ENCODE assay signal across 10 cellular contexts in genomic region chr9:84670106-84670800, GRCh38. TPM values are rescaled to one million over a fixed set of nuclear protein-coding genes. Genes with fewer than 3 reads are reported as not detected.
DNase-seq lines count a peak whose midpoint lies in the region; ATAC-seq, FAIRE-seq and TF ChIP-seq lines count a peak whose summit lies in the region.
"Had no signal": no experiment of that assay in that cellular context is flagged by ENCODE, and none has a peak within 500 bp of the region (broad histone marks: within the 10 kb centered on the region; RNA-seq: fewer than 3 reads in every experiment).

No MANE protein-coding gene starts in this region.

- H3K27ac Mint-ChIP-seq in glutamatergic neuron (ENCODE audit: unreplicated experiment): no peak overlapping the region
- H3K27ac Mint-ChIP-seq: activated naive CD4-positive, alpha-beta T cell treated with anti-CD3 and anti-CD28 coated beads, Interleukin-2, amount 10 ng/mL, durations not matched to agents 7 days and 5 days had no signal

- CTCF ChIA-PET in RWPE1 (lab: Yijun Ruan, JAX): interaction anchor here (0.6 to 0.7 kb wide), 3 partner anchors 310 to 860 kb away, joined by 3 to 5 read pairs (median 3); no protein-coding TSS in a partner anchor
- CTCF ChIA-PET in A673 (lab: Charles Lee): no interaction called here

- H3K27me3 ChIP-seq in pancreas: peaks cover 0 to 9% (median 4%) of the 10 kb centered on the region in 4 donors
- peaks cover 91% of the 10 kb centered on the region for H3K27me3 ChIP-seq in A673 (replicated peaks; ENCODE audit: insufficient read depth, low read depth, low read length, poor library complexity)

- intact Hi-C loops in pancreas (cut with DNase I) (no loop called here), A673 (cut with micrococcal nuclease; ENCODE audit: unreplicated experiment) (no loop called here)

- no peaks in the 10 kb centered on the region for H3K36me3 Mint-ChIP-seq in glutamatergic neuron (ENCODE audit: unreplicated experiment)
- H3K36me3 Mint-ChIP-seq: activated naive CD4-positive, alpha-beta T cell treated with anti-CD3 and anti-CD28 coated beads, Interleukin-2, amount 10 ng/mL, durations not matched to agents 7 days and 5 days had no signal

- TF ChIP-seq CTCF in glutamatergic neuron (IDR thresholded peaks at IDR 0.05; ENCODE audit: partially characterized antibody, unreplicated experiment): peak; percentile 5
- no peak for TF ChIP-seq CTCF in pancreas (IDR thresholded peaks at IDR 0.05)
- no peak for TF ChIP-seq CTCF in RWPE1 (conservative IDR thresholded peaks at IDR 0.05; ENCODE audit: low read depth)
- no peak for TF ChIP-seq CTCF in A673 (conservative IDR thresholded peaks at IDR 0.05; ENCODE audit: low read depth, low read length)

- H3K4me3 ChIP-seq in pancreas: peak overlapping the region; percentile 20 to 42 (median 37)
- H3K4me3 ChIP-seq in A673 (ENCODE audit: low read depth, low read length, poor library complexity, severe bottlenecking): no peak overlapping the region

- peak overlapping the region in 3 of 4 donors; percentile 56 to 71 (median 67) for H3K27ac ChIP-seq in pancreas
- no peak overlapping the region for H3K27ac ChIP-seq in RWPE1
- H3K27ac ChIP-seq in A673 (ENCODE audit: low read depth, low read length, poor library complexity, severe bottlenecking): no peak overlapping the region

- H3K4me1 ChIP-seq in pancreas (peaks cover 0 to 3% (median 0%) of the 10 kb centered on the region in 3 donors), A673 (ENCODE audit: insufficient read depth, low read length, poor library complexity, severe bottlenecking) (peaks cover 5% of the 10 kb centered on the region)

- peaks cover 5% of the 10 kb centered on the region for H3K9me3 Mint-ChIP-seq in glutamatergic neuron (ENCODE audit: unreplicated experiment)
- H3K9me3 Mint-ChIP-seq: activated naive CD4-positive, alpha-beta T cell treated with anti-CD3 and anti-CD28 coated beads, Interleukin-2, amount 10 ng/mL, durations not matched to agents 7 days and 5 days had no signal

- H3K27me3 Mint-ChIP-seq in glutamatergic neuron (ENCODE audit: unreplicated experiment): peaks cover 7% of the 10 kb centered on the region

- BruUV-seq in A673 (replicated peaks; lab: Mats Ljungman, UMichigan): no TSS peak

- no peak for FAIRE-seq in pancreas (lab: Jason Lieb, UNC)

- DNase-seq in EH (ENCODE audit: low read depth) (peak; percentile 7), NCI-H69 (lab: John Stamatoyannopoulos, UW) (peak; percentile 43), glutamatergic neuron (peak; percentile 46), pancreas (peak in 4 of 6 donors; percentile 21 to 68 (median 45)), RWPE1 (ENCODE audit: low spot score) (no peak), NCI-H2107 (lab: John Stamatoyannopoulos, UW) (no peak), A673 (ENCODE audit: low spot score) (no peak)
- DNase-seq: activated naive CD4-positive, alpha-beta T cell treated with anti-CD3 and anti-CD28 coated beads, Interleukin-2, amount 10 ng/mL, durations not matched to agents 7 days and 5 days; NCI-H2081 treated with DMSO at 0.1 percent for 48 hours had no signal

- H3K9me3 ChIP-seq in pancreas (no peaks in the 10 kb centered on the region), A673 (ENCODE audit: low read depth, low read length, poor library complexity, severe bottlenecking) (no peaks in the 10 kb centered on the region)

- H3K36me3 ChIP-seq in pancreas (no peaks in the 10 kb centered on the region), A673 (ENCODE audit: insufficient read depth, low read length, poor library complexity, severe bottlenecking) (no peaks in the 10 kb centered on the region)

- 2% methylated on average over 58 of the region's 58 CpGs for WGBS in pancreas, 2 donors

- peak overlapping the region; percentile 78 for H3K4me3 Mint-ChIP-seq in glutamatergic neuron (ENCODE audit: unreplicated experiment)
- H3K4me3 Mint-ChIP-seq: activated naive CD4-positive, alpha-beta T cell treated with anti-CD3 and anti-CD28 coated beads, Interleukin-2, amount 10 ng/mL, durations not matched to agents 7 days and 5 days had no signal

- peaks cover 4% of the 10 kb centered on the region for H3K4me1 Mint-ChIP-seq in glutamatergic neuron (ENCODE audit: low read depth, unreplicated experiment)

- ATAC-seq in pancreas (peak; percentile 11 to 41 (median 26)), GM21381 (IDR thresholded peaks at IDR 0.05; ENCODE audit: unreplicated experiment) (no peak)

- POLR2A ChIA-PET in RWPE1 (lab: Yijun Ruan, JAX; ENCODE audit: low non-redundant PET) (no interaction called here), A673 (lab: Charles Lee; ENCODE audit: low non-redundant PET) (no interaction called here)

RNA-seq across cellular contexts. Expression of gene NTRK2, which starts 0.7 kb away (rescaled TPM):
- 2.1 TPM for total RNA-seq in glutamatergic neuron (ENCODE audit: unreplicated experiment)
- total RNA-seq in pancreas: 10 to 100 TPM in 5 of 6 donors, 1 to 10 TPM in 1; 6.0 to 31.4 (median 19.7) TPM
- polyA plus RNA-seq in pancreas: 10 to 100 TPM in 1 of 2 donors, 1 to 10 TPM in 1; 6.6 to 11.3 TPM
- total RNA-seq in A673 (2021): 0.04 and 0.06 TPM in 2 replicates

Comparison
In these comparisons a context has a peak if more than half of its experiments do, and no peak if none do; other contexts are left out.
1. DNase-seq: peak in EH (single experiment), NCI-H69 (single experiment), glutamatergic neuron (single experiment) and pancreas (4 of 6); none in RWPE1 (single experiment), NCI-H2107 (single experiment) and A673 (single experiment).
2. H3K27ac ChIP-seq: peak in pancreas (3 of 4); none in RWPE1 (single experiment) and A673 (single experiment).